21 cellular contexts compared by ENCODE assay signal in the genomic region with DNA sequence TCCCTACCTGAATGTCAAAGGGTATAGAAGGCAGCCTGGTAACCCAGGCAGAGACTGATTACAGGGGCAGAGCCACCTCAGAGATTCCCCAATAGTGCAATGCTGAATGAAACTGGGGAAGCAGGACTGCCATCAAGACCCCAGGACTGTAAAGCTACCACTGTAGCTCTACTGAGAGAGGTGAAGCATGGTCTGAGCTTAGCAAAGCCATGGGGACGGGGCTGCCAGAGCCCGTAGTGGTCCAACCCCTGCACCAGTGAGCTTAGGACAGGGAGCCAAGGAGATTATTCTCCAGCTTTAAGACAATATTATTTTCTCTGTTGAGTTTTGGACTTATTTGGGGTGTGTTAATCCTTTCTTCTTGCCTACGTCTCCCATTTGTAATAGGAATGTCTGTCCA.
"Had no signal": no experiment of that assay in that cellular context is flagged by ENCODE, and none has a peak within 500 bp of the region (broad histone marks: within the 10 kb centered on the region; RNA-seq: fewer than 3 reads in every experiment).

No MANE protein-coding gene starts in this region.

- H3K4me1 Mint-ChIP-seq: endodermal cell had no signal

- ATAC-seq: effector memory CD8-positive, alpha-beta T cell; esophagus mucosa; foreskin keratinocyte; gastrocnemius medialis; gastroesophageal sphincter; heart left ventricle had no signal

- H3K27ac Mint-ChIP-seq: dendritic cell treated with granulocyte-macrophage colony-stimulating factor and Interleukin-4, amounts not matched to agents 40 ng/mL and 50 ng/mL, for 4 days; effector memory CD8-positive, alpha-beta T cell; endodermal cell had no signal

- H3K4me3 Mint-ChIP-seq: dendritic cell treated with granulocyte-macrophage colony-stimulating factor and Interleukin-4, amounts not matched to agents 40 ng/mL and 50 ng/mL, for 4 days; effector memory CD8-positive, alpha-beta T cell; endodermal cell had no signal

- DNase-seq: colonic mucosa; cortex of kidney; dermis blood vessel endothelial cell; dorsolateral prefrontal cortex; effector CD4-positive, alpha-beta T cell; effector CD8-positive, alpha-beta T cell; effector memory CD4-positive, alpha-beta T cell; effector memory CD8-positive, alpha-beta T cell; endodermal cell; erythroblast; esophagus squamous epithelium; foreskin fibroblast; foreskin keratinocyte; foreskin melanocyte; gastrocnemius medialis; glutamatergic neuron; head of caudate nucleus; heart left ventricle had no signal

- H3K27me3 Mint-ChIP-seq: dendritic cell treated with granulocyte-macrophage colony-stimulating factor and Interleukin-4, amounts not matched to agents 40 ng/mL and 50 ng/mL, for 4 days; effector memory CD8-positive, alpha-beta T cell had no signal
